ENCODE assay signal across 20 cellular contexts in the genomic region with DNA sequence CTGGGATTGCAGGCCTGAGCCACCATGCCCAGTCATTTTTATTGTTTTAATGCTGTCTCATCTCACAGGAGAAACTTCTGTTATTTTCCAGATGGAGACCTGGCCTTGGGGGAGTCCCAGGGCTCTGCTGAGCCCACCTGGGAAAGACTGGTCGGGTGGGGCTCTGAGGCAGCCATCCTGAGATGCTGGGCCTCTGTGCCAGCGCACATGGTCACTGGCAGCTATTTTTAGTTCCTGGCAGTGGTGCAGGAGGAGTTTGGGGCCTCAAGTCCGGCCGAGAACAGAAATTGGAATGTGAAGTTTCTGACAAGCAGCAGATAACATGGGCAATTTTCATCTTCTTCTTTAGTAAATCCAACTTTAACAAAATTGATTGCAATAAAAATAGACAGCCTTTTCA. TPM values are rescaled to one million over a fixed set of nuclear protein-coding genes. Genes with fewer than 3 reads are reported as not detected.
DNase-seq lines count a peak whose midpoint lies in the region; ATAC-seq and TF ChIP-seq lines count a peak whose summit lies in the region.
"Had no signal": no experiment of that assay in that cellular context is flagged by ENCODE, and none has a peak within 500 bp of the region (broad histone marks: within the 10 kb centered on the region; RNA-seq: fewer than 3 reads in every experiment).

No MANE protein-coding gene starts in this region.

- H3K9me2 ChIP-seq in GM23248 (ENCODE audit: insufficient read depth): no peaks in the 10 kb centered on the region
- H3K9me2 ChIP-seq in MM.1S (replicated peaks; ENCODE audit: insufficient read depth, low read length): no peaks in the 10 kb centered on the region

- in situ Hi-C loops in GM23248 (cut with MboI): no loop called here

- no peaks in the 10 kb centered on the region for H3K79me2 ChIP-seq in GM23248 (ENCODE audit: insufficient read depth)
- H3K79me2 ChIP-seq in MM.1S (ENCODE audit: low read length): no peaks in the 10 kb centered on the region

- H2AFZ ChIP-seq in GM23248: peak overlapping the region; percentile 22; the same call in 1 of the 2 replicates
- no peak overlapping the region for H2AFZ ChIP-seq in MM.1S (ENCODE audit: low read length)

- no peaks in the 10 kb centered on the region for H3K9me3 ChIP-seq in GM23248 (ENCODE audit: low read depth)
- H3K9me3 ChIP-seq in testis: no peaks in the 10 kb centered on the region
- H3K9me3 ChIP-seq in MM.1S (replicated peaks; ENCODE audit: insufficient read depth, low read length): no peaks in the 10 kb centered on the region
- H3K9me3 ChIP-seq: gastrocnemius medialis had no signal

- WGBS in GM23248 (ENCODE audit: low coverage in 1 of 2, low lambda C conversion rate in 2 of 2, missing lambda C conversion rate in 2 of 2), 2 experiments: 30 to 35% methylated on average over 4 of the region's 4 CpGs
- WGBS in testis, 2 donors: 22 to 31% methylated on average over 4 of the region's 4 CpGs

- H4K20me1 ChIP-seq in GM23248 (ENCODE audit: insufficient read depth) (no peaks in the 10 kb centered on the region), MM.1S (ENCODE audit: insufficient read depth, low read length) (no peaks in the 10 kb centered on the region)

- H3K4me2 ChIP-seq in GM23248 (ENCODE audit: unreplicated experiment) (no peak overlapping the region), MM.1S (ENCODE audit: low read depth, low read length) (no peak overlapping the region)

- intact Hi-C loops in testis (cut with DNase I; ENCODE audit: low total_unique reads): no loop called here

- H3K27me3 ChIP-seq in GM23248 (replicated peaks; ENCODE audit: insufficient read depth) (no peaks in the 10 kb centered on the region), testis (no peaks in the 10 kb centered on the region), MM.1S (replicated peaks; ENCODE audit: insufficient read depth, low read length) (peaks cover 94% of the 10 kb centered on the region)
- H3K27me3 ChIP-seq: gastrocnemius medialis had no signal

- H3F3A ChIP-seq in GM23248 (ENCODE audit: insufficient read depth) (no peaks in the 10 kb centered on the region), MM.1S (ENCODE audit: insufficient read depth, low read length) (no peaks in the 10 kb centered on the region)

- peak; percentile 41 for DNase-seq in GM23248
- peak; percentile 4 for DNase-seq in fibroblast of peridontal ligament (ENCODE audit: extremely low read depth)
- peak; percentile 27 for DNase-seq in hepatic stellate cell (ENCODE audit: low spot score)
- peak; percentile 40 for DNase-seq in testis
- no peak for DNase-seq in NAMALWA (ENCODE audit: low spot score)
- no peak for DNase-seq in NOMO-1 treated with DMSO at 0.1 percent for 48 hours (lab: John Stamatoyannopoulos, UW; ENCODE audit: unreplicated experiment)
- DNase-seq in MM.1S: no peak
- DNase-seq: activated CD4-positive, alpha-beta T cell treated with anti-CD3 and anti-CD28 coated beads, Interleukin-2, amount 50 U/mL, for 48 hours; activated CD8-positive, alpha-beta memory T cell treated with anti-CD3 and anti-CD28 coated beads, Interleukin-2, amount 50 U/mL, for 48 hours; aorta; gastrocnemius medialis; NCI-H2081 treated with DMSO at 0.1 percent for 48 hours; NCI-H446 treated with DMSO at 0.1 percent for 48 hours; OCI-M1 had no signal

- no peak for TF ChIP-seq POLR2A in testis (IDR thresholded peaks at IDR 0.05)

- 0 out of 2 replicates have a peak overlapping the region, but pooled peaks have one; percentile 22 for H3K9ac ChIP-seq in GM23248
- H3K9ac ChIP-seq in MM.1S (ENCODE audit: low read length): no peak overlapping the region

- H3K4me3 ChIP-seq in GM23248 (no peak overlapping the region), testis (no peak overlapping the region), MM.1S (ENCODE audit: low read length) (no peak overlapping the region)
- H3K4me3 ChIP-seq: gastrocnemius medialis, lung had no signal

- TF ChIP-seq CTCF in testis (IDR thresholded peaks at IDR 0.05) (no peak), MM.1S (IDR thresholded peaks at IDR 0.05; ENCODE audit: low read length) (no peak)

- no peak for ATAC-seq in GM18858 (IDR thresholded peaks at IDR 0.05; ENCODE audit: unreplicated experiment)
- ATAC-seq: activated naive CD4-positive, alpha-beta T cell treated with anti-CD3 and anti-CD28 coated beads, Interleukin-2, amount 50 U/mL, for 72 hours; activated T-helper 17 cell treated with anti-CD3 and anti-CD28 coated beads, Interleukin-2, amount 50 U/mL, for 72 hours; gastrocnemius medialis; WTC11 had no signal

- H3K27ac ChIP-seq in GM23248: no peak overlapping the region
- no peak overlapping the region for H3K27ac ChIP-seq in testis
- no peak overlapping the region for H3K27ac ChIP-seq in MM.1S (ENCODE audit: low read length)
- H3K27ac ChIP-seq: epithelial cell of prostate, gastrocnemius medialis had no signal

- H3K4me1 ChIP-seq in GM23248 (ENCODE audit: insufficient read depth) (no peaks in the 10 kb centered on the region; the same call in 1 of the 2 replicates), testis (peaks cover 10% of the 10 kb centered on the region), MM.1S (ENCODE audit: low read length) (no peaks in the 10 kb centered on the region)

- H3K36me3 ChIP-seq in GM23248 (ENCODE audit: low read depth) (no peaks in the 10 kb centered on the region), testis (ENCODE audit: low read depth, missing control alignments) (no peaks in the 10 kb centered on the region), MM.1S (replicated peaks; ENCODE audit: insufficient read depth, low read length) (no peaks in the 10 kb centered on the region)
- H3K36me3 ChIP-seq: gastrocnemius medialis had no signal

RNA-seq across cellular contexts. Expression of gene SORCS2, which starts 44.5 kb away (rescaled TPM):
- total RNA-seq in GM23248 (2014; rRNA removed; shearing (Covaris generic)): 1.4 and 4.3 TPM in 2 replicates
- polyA plus RNA-seq in GM23248 (2016; fragmentation: Nextera tagmentation; extraction: Ambion mirVana): 0.38 and 0.74 TPM in 2 replicates
- total RNA-seq in testis: 1 to 10 TPM; 2.7 to 2.9 TPM
- polyA plus RNA-seq in testis (ENCODE audit: insufficient read depth, low read depth, low replicate concordance): 4.6 TPM

Comparison
In these comparisons a context has a peak if more than half of its experiments do, and no peak if none do; other contexts are left out.
1. DNase-seq: peak in GM23248 (single experiment), fibroblast of peridontal ligament (single experiment), hepatic stellate cell (single experiment) and testis (single experiment); none in NAMALWA (single experiment), NOMO-1 treated with DMSO at 0.1 percent for 48 hours (single experiment) and MM.1S (single experiment).